ENCODE assay signal across 8 cellular contexts in the genomic region with DNA sequence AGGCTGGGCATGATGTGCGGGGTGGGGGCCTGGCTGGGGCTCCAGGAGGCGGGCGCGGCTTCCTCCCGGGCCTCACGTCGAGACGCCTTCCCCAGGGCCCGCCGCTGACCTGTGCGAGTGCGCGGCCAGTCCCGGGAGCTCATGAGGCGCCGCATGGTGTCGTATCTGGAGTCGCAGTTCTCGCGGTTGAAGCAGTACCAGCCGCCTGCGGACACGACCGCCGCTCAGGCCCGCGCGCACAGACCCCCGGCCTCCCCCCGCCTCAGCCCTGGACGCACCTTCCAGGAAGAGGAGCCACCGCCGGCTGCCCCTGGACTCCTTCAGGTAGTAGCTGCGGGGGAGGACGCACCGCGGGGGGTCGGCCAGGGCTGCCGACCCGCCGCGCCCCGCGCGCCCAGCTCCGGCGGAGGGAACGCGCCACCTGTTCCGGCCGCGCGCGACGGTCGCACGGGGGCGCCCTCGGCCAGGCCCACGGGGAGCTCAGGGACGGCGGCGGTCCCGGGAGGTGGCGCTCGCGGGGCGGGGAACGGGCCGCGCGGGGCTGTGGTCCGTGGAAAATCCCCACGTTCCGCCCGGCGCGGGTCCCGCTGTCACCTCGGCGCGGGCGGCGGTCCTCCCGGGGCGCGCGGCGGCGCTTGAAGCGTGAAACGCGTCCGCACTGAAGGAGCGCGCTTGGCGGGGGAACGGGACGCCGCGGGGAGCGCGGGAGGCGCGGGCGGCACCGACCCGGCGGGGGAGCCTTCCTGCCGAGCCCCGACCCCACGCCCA. TPM values are rescaled to one million over a fixed set of nuclear protein-coding genes. Genes with fewer than 3 reads are reported as not detected.
DNase-seq lines count a peak whose midpoint lies in the region; ATAC-seq, FAIRE-seq and TF ChIP-seq lines count a peak whose summit lies in the region.

No MANE protein-coding gene starts in this region.

- no peaks in the 10 kb centered on the region for H3K4me1 ChIP-seq in small intestine (ENCODE audit: control insufficient read depth in 2 of 2, insufficient read depth in 1 of 2, low read depth in 1 of 2, low read length in 1 of 2)

- H3K9me3 ChIP-seq in small intestine (ENCODE audit: control insufficient read depth, low read depth): no peaks in the 10 kb centered on the region

- H3K4me3 ChIP-seq in HL-60 (replicated peaks; ENCODE audit: insufficient read depth, low read length): peak overlapping the region; percentile 31
- peak overlapping the region; percentile 8 to 43 for H3K4me3 ChIP-seq in small intestine (ENCODE audit: low read depth in 1 of 2, low read length in 2 of 2)

- TF ChIP-seq CTCF in HL-60 (IDR thresholded peaks at IDR 0.05; ENCODE audit: insufficient read depth, low read length): peak; percentile 10

- H3K27ac ChIP-seq in HL-60 (replicated peaks) (no peak overlapping the region; the same call in 1 of the 2 replicates), small intestine (ENCODE audit: low read depth in 1 of 2, low read length in 1 of 2) (no peak overlapping the region)

- WGBS in small intestine, 3 donors: 1 to 2% (median 2%) methylated on average over 40 to 112 of the region's 112 CpGs

- peaks cover 14% of the 10 kb centered on the region for H3K27me3 ChIP-seq in HL-60 (ENCODE audit: insufficient read depth, poor library complexity, severe bottlenecking)
- peaks cover 13 to 15% of the 10 kb centered on the region in 2 donors for H3K27me3 ChIP-seq in small intestine (ENCODE audit: control insufficient read depth in 2 of 2, insufficient read depth in 2 of 2, low read length in 2 of 2)

- in situ Hi-C loops in G401 (cut with HindIII; ENCODE audit: low sequenced_read_pairs): no loop called here

- no peak for ATAC-seq in GM19467 (IDR thresholded peaks at IDR 0.05; ENCODE audit: unreplicated experiment)

- peak; percentile 34 for DNase-seq in G401 (ENCODE audit: low spot score)
- peak; percentile 47 to 54 for DNase-seq in HL-60 (ENCODE audit: low read depth in 1 of 2, low spot score in 1 of 2)
- peak; percentile 61 to 86 (median 77) for DNase-seq in T-helper 1 cell
- DNase-seq in amygdala (lab: John Stamatoyannopoulos, UW): peak in 29 of 56 donors; percentile 6 to 77 (median 42)
- DNase-seq in hypothalamus (lab: John Stamatoyannopoulos, UW): peak in 36 of 51 donors; percentile 10 to 81 (median 32)
- DNase-seq in small intestine: peak; percentile 60
- DNase-seq in DMS79 (lab: John Stamatoyannopoulos, UW): no peak

- FAIRE-seq in small intestine (lab: Jason Lieb, UNC): no peak

- H3K36me3 ChIP-seq in small intestine (ENCODE audit: control insufficient read depth in 2 of 2, insufficient read depth in 2 of 2, low read length in 2 of 2): no peaks in the 10 kb centered on the region

RNA-seq across cellular contexts. Expression of gene NOTUM, which starts 1.4 kb away (rescaled TPM):
- 2.5 and 4.5 TPM in 2 replicates for total RNA-seq in G401 (2014; rRNA removed; shearing (Covaris generic))
- 1 to 10 TPM in 1 of 3 donors, not detected in 2; 1.0 TPM for polyA plus RNA-seq in small intestine

RNA-seq across cellular contexts. Expression of gene MYADML2, which starts 12.5 kb away (rescaled TPM):
- not detected in 2 replicates for total RNA-seq in G401 (2014; rRNA removed; shearing (Covaris generic))
- under 1 TPM in 1 of 3 donors, not detected in 2; 0.03 TPM for polyA plus RNA-seq in small intestine

RNA-seq across cellular contexts. Expression of gene ASPSCR1, which starts 17.9 kb away (rescaled TPM):
- 37.6 and 42.0 TPM in 2 replicates for total RNA-seq in G401 (2014; rRNA removed; shearing (Covaris generic))
- 10 to 100 TPM; 37.2 to 96.7 (median 57.7) TPM for polyA plus RNA-seq in small intestine

RNA-seq across cellular contexts. Expression of gene PYCR1, which starts 22.4 kb away (rescaled TPM):
- total RNA-seq in G401 (2014; rRNA removed; shearing (Covaris generic)): 112 and 119 TPM in 2 replicates
- 10 to 100 TPM in 1 of 3 donors, 1 to 10 TPM in 2; 8.3 to 71.6 (median 9.5) TPM for polyA plus RNA-seq in small intestine

RNA-seq across cellular contexts. Expression of gene MAFG, which starts 32.0 kb away (rescaled TPM):
- 14.5 and 15.6 TPM in 2 replicates for total RNA-seq in G401 (2014; rRNA removed; shearing (Covaris generic))
- 10 to 100 TPM in 1 of 3 donors, 1 to 10 TPM in 2; 7.6 to 16.6 (median 8.9) TPM for polyA plus RNA-seq in small intestine
